In the genomic region with DNA sequence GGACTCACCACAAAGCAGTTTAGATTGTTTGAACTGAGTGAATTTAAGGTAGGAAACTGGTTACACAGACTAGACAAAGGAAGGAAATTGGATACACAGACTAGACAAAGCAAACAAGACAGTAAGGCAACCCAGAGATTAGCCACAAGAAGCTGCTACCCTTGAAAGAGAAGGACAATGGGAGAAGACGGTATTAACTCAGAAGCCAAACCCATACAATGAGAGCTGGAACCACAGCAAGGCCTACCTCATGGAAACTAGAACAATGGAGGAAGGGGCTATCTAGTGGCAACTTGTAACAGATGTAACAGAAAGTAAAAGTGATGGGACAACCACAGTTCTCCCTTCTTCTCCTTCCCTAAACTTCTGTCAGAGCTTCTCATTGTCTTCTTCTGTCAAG, we compare ENCODE assay signal across 23 cellular contexts.
"Had no signal": no experiment of that assay in that cellular context is flagged by ENCODE, and none has a peak within 500 bp of the region (broad histone marks: within the 10 kb centered on the region; RNA-seq: fewer than 3 reads in every experiment).

No MANE protein-coding gene starts in this region.

- ATAC-seq: activated CD4-positive, CD25-positive, alpha-beta regulatory T cell treated with anti-CD3 and anti-CD28 coated beads, Interleukin-2, amount 50 U/mL, for 24 hours; left lung; naive thymus-derived CD8-positive, alpha-beta T cell; pancreas; psoas muscle had no signal

- H3K9me3 ChIP-seq: left lung, pancreas, psoas muscle, right atrium auricular region, tibial artery had no signal

- H3K27me3 ChIP-seq: cardiac muscle cell, left lung, pancreas, right atrium auricular region, tibial artery had no signal

- H3K36me3 ChIP-seq: cardiac muscle cell, left lung, pancreas, right atrium auricular region, tibial artery had no signal

- H3K4me3 Mint-ChIP-seq: activated CD4-positive, alpha-beta memory T cell treated with anti-CD3 and anti-CD28 coated beads, Interleukin-2, amount 10 ng/mL, durations not matched to agents 7 days and 5 days; activated CD4-positive, alpha-beta T cell treated with anti-CD3 and anti-CD28 coated beads, Interleukin-2, amount 10 ng/mL, durations not matched to agents 24 days and 14 days; activated naive CD4-positive, alpha-beta T cell treated with anti-CD3 and anti-CD28 coated beads, Interleukin-2, amount 10 ng/mL, durations not matched to agents 7 days and 5 days; stimulated activated naive CD8-positive, alpha-beta T cell treated with anti-CD3 and anti-CD28 coated beads, Interleukin-15, Interleukin-2, amounts not matched to agents 100 ng/mL and 50 ng/mL, for 24 hours; T-helper 2 cell treated with Interferon-gamma antibody and Interleukin-4, amounts not matched to agents 5 μg/mL and 100 μg/mL, for 36 hours had no signal

- H3K27ac Mint-ChIP-seq: activated CD4-positive, alpha-beta memory T cell treated with anti-CD3 and anti-CD28 coated beads, Interleukin-2, amount 10 ng/mL, durations not matched to agents 7 days and 5 days; activated CD4-positive, alpha-beta T cell treated with anti-CD3 and anti-CD28 coated beads, Interleukin-2, amount 10 ng/mL, durations not matched to agents 24 days and 14 days; activated naive CD4-positive, alpha-beta T cell treated with anti-CD3 and anti-CD28 coated beads, Interleukin-2, amount 10 ng/mL, durations not matched to agents 7 days and 5 days; naive thymus-derived CD8-positive, alpha-beta T cell; stimulated activated naive CD8-positive, alpha-beta T cell treated with anti-CD3 and anti-CD28 coated beads, Interleukin-15, Interleukin-2, amounts not matched to agents 100 ng/mL and 50 ng/mL, for 24 hours; T-helper 2 cell treated with Interferon-gamma antibody and Interleukin-4, amounts not matched to agents 5 μg/mL and 100 μg/mL, for 36 hours had no signal

- H3K27me3 Mint-ChIP-seq: activated CD4-positive, alpha-beta memory T cell treated with anti-CD3 and anti-CD28 coated beads, Interleukin-2, amount 10 ng/mL, durations not matched to agents 7 days and 5 days; activated CD4-positive, alpha-beta T cell treated with anti-CD3 and anti-CD28 coated beads, Interleukin-2, amount 10 ng/mL, durations not matched to agents 24 days and 14 days; activated naive CD4-positive, alpha-beta T cell treated with anti-CD3 and anti-CD28 coated beads, Interleukin-2, amount 10 ng/mL, durations not matched to agents 7 days and 5 days; stimulated activated naive CD8-positive, alpha-beta T cell treated with anti-CD3 and anti-CD28 coated beads, Interleukin-15, Interleukin-2, amounts not matched to agents 100 ng/mL and 50 ng/mL, for 24 hours had no signal

- H3K27ac ChIP-seq: cardiac muscle cell, left lung, pancreas, psoas muscle, right atrium auricular region, tibial artery, VCaP had no signal

- H3K36me3 Mint-ChIP-seq: activated naive CD4-positive, alpha-beta T cell treated with anti-CD3 and anti-CD28 coated beads, Interleukin-2, amount 10 ng/mL, durations not matched to agents 7 days and 5 days; naive thymus-derived CD8-positive, alpha-beta T cell had no signal

- H3K4me1 ChIP-seq: left lung, pancreas, psoas muscle, right atrium auricular region, tibial artery had no signal

- FAIRE-seq: pancreas had no signal

- H3K4me1 Mint-ChIP-seq: activated CD4-positive, alpha-beta memory T cell treated with anti-CD3 and anti-CD28 coated beads, Interleukin-2, amount 10 ng/mL, durations not matched to agents 7 days and 5 days; activated CD4-positive, alpha-beta T cell treated with anti-CD3 and anti-CD28 coated beads, Interleukin-2, amount 10 ng/mL, durations not matched to agents 24 days and 14 days; activated naive CD4-positive, alpha-beta T cell treated with anti-CD3 and anti-CD28 coated beads, Interleukin-2, amount 10 ng/mL, durations not matched to agents 7 days and 5 days had no signal

- H3K4me3 ChIP-seq: cardiac muscle cell, left lung, lung, pancreas, psoas muscle, right atrium auricular region, tibial artery had no signal

- DNase-seq: activated CD4-positive, alpha-beta memory T cell treated with anti-CD3 and anti-CD28 coated beads, Interleukin-2, amount 10 ng/mL, durations not matched to agents 7 days and 5 days; activated CD4-positive, alpha-beta T cell treated with anti-CD3 and anti-CD28 coated beads, Interleukin-2, amount 10 ng/mL, durations not matched to agents 24 days and 14 days; activated effector memory CD4-positive, alpha-beta T cell treated with anti-CD3 and anti-CD28 coated beads, Interleukin-2, amount 50 U/mL, for 16 hours; activated naive CD4-positive, alpha-beta T cell treated with anti-CD3 and anti-CD28 coated beads, Interleukin-2, amount 10 ng/mL, durations not matched to agents 7 days and 5 days; amygdala; cortex of kidney; erythroblast; foreskin fibroblast; kidney glomerular epithelial cell; left lung; naive thymus-derived CD8-positive, alpha-beta T cell; pancreas; psoas muscle; stimulated activated CD4-positive, alpha-beta T cell treated with anti-CD3 and anti-CD28 coated beads, Interleukin-4, amount 100 ng/mL, for 4 hours; substantia nigra; tibial artery had no signal
